In the genomic region with DNA sequence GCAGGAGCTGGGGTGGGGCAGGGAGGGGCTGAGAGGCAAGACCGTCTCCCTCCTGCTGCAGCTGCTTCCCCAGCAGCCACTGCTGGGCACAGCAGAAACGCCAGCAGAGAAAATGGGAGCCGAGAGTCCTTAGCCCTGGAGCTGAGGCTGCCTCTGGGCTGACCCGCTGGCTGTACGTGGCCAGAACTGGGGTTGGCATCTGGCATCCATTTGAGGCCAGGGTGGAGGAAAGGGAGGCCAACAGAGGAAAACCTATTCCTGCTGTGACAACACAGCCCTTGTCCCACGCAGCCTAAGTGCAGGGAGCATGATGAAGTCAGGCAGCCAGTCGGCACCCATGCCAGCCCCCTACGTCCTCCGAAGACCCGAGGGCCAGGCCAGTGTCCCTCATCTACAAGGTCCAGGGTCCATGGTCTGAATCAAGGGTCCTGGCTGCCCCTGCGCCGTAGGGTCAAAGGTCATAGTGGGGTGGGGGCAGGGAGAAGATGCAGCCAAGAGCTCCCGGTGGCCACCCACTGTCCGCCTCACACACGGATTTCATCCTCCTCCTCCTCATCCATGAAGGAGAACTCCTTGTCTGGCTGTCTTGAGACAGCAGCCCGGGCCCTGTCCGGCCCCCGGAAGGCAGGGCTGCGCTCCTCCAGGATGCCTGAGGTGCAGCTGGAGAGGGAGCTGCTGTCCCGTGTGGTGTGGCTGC, we compare ENCODE assay signal across 2 cellular contexts.
TF ChIP-seq lines count a peak whose summit lies in the region.

No MANE protein-coding gene starts in this region.

TF ChIP-seq in HepG2, 621 proteins besides CTCF, POLR2A, EP300 and RAD21:
- TF ChIP-seq ZNF597 (CRISPR knock-in tag; IDR thresholded peaks at IDR 0.05) (no peak), ZNF572 (CRISPR knock-in tag; IDR thresholded peaks at IDR 0.05) (no peak), JUNB (CRISPR knock-in tag; IDR thresholded peaks at IDR 0.05; ENCODE audit: borderline replicate concordance) (no peak), ELK4 (CRISPR knock-in tag; IDR thresholded peaks at IDR 0.05; ENCODE audit: borderline replicate concordance) (no peak), NR2F6 (IDR thresholded peaks at IDR 0.05) (peak; percentile 46; the same call in 1 of the 2 replicates), NR2F6 (CRISPR knock-in tag; IDR thresholded peaks at IDR 0.05) (0 out of 2 replicates have a peak, but pooled peaks have one; percentile 28), RBFOX2 (IDR thresholded peaks at IDR 0.05; ENCODE audit: low read depth, low read length) (peak; percentile 29; the same call in 1 of the 2 replicates), HNF4A (CRISPR knock-in tag; IDR thresholded peaks at IDR 0.05) (peak; percentile 24; the same call in 1 of the 2 replicates), AGO1 (IDR thresholded peaks at IDR 0.05; ENCODE audit: low read depth, low read length, poor library complexity, severe bottlenecking) (peak; percentile 11), KDM4B (CRISPR knock-in tag; IDR thresholded peaks at IDR 0.05) (no peak), AGO2 (optimal IDR thresholded peaks at IDR 0.05; ENCODE audit: low read depth, low read length) (peak; percentile 67), BRD4 (CRISPR knock-in tag; IDR thresholded peaks at IDR 0.05) (no peak), NR2F1 (CRISPR knock-in tag; IDR thresholded peaks at IDR 0.05) (peak in 1 of 2 experiments; percentile 15; a peak in 1 of 4 replicates), ZSCAN21 (CRISPR knock-in tag; IDR thresholded peaks at IDR 0.05; ENCODE audit: borderline replicate concordance) (no peak), PRMT3 (CRISPR knock-in tag; IDR thresholded peaks at IDR 0.05; ENCODE audit: borderline replicate concordance, low read depth) (0 out of 2 replicates have a peak, but pooled peaks have one; percentile 23), ZC3H13 (CRISPR knock-in tag; IDR thresholded peaks at IDR 0.05) (peak; percentile 90; the same call in 1 of the 2 replicates), FOXM1 (CRISPR knock-in tag; IDR thresholded peaks at IDR 0.05) (no peak), RBM22 (optimal IDR thresholded peaks at IDR 0.05; ENCODE audit: low read length) (peak; percentile 68)
- TF ChIP-seq, protein P1, sequence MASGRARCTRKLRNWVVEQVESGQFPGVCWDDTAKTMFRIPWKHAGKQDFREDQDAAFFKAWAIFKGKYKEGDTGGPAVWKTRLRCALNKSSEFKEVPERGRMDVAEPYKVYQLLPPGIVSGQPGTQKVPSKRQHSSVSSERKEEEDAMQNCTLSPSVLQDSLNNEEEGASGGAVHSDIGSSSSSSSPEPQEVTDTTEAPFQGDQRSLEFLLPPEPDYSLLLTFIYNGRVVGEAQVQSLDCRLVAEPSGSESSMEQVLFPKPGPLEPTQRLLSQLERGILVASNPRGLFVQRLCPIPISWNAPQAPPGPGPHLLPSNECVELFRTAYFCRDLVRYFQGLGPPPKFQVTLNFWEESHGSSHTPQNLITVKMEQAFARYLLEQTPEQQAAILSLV (CRISPR knock-in tag; IDR thresholded peaks at IDR 0.05; ENCODE audit: borderline replicate concordance) = no peak

TF ChIP-seq in GM12891, 5 proteins besides CTCF, POLR2A, EP300 and RAD21:
- TF ChIP-seq TAF1 (IDR thresholded peaks at IDR 0.05; ENCODE audit: low read depth, low read length) = no peak
- no peak for TF ChIP-seq POU2F2 (IDR thresholded peaks at IDR 0.05; ENCODE audit: low read depth, low read length)
- TF ChIP-seq PAX5 (IDR thresholded peaks at IDR 0.05; ENCODE audit: insufficient read depth, low read length, severe bottlenecking) = no peak
- no peak for TF ChIP-seq SPI1 (IDR thresholded peaks at IDR 0.05; ENCODE audit: low read depth, low read length)
- no peak for TF ChIP-seq POLR2AphosphoS5 (IDR thresholded peaks at IDR 0.05; ENCODE audit: low read depth, low read length)
TF ChIP-seq in GM12891: peak in this region for 0.
